Comparison of ENCODE assay signal across 8 cellular contexts in genomic region chr6:24949020-24949569, GRCh38. TPM values are rescaled to one million over a fixed set of nuclear protein-coding genes. Genes with fewer than 3 reads are reported as not detected.
DNase-seq lines count a peak whose midpoint lies in the region; ATAC-seq and TF ChIP-seq lines count a peak whose summit lies in the region.

No MANE protein-coding gene starts in this region.

- H3K36me3 Mint-ChIP-seq in activated CD8-positive, alpha-beta memory T cell treated with anti-CD3 and anti-CD28 coated beads, Interleukin-2, amount 10 ng/mL, durations not matched to agents 7 days and 5 days = peaks cover 51% of the 10 kb centered on the region

- no peak for TF ChIP-seq CTCF in RWPE1 (conservative IDR thresholded peaks at IDR 0.05; ENCODE audit: low read depth)
- no peak for TF ChIP-seq CTCF in esophagus muscularis mucosa (IDR thresholded peaks at IDR 0.05)

- peaks cover 66% of the 10 kb centered on the region for H3K4me1 Mint-ChIP-seq in activated CD8-positive, alpha-beta memory T cell treated with anti-CD3 and anti-CD28 coated beads, Interleukin-2, amount 10 ng/mL, durations not matched to agents 7 days and 5 days

- peak; percentile 86 for DNase-seq in activated CD8-positive, alpha-beta memory T cell treated with anti-CD3 and anti-CD28 coated beads, Interleukin-2, amount 10 ng/mL, durations not matched to agents 7 days and 5 days
- DNase-seq in activated CD8-positive, alpha-beta memory T cell treated with anti-CD3 and anti-CD28 coated beads, Interleukin-2, amount 50 U/mL, for 48 hours = no peak
- DNase-seq in RPMI8226 (peak; percentile 48), RWPE1 (ENCODE audit: low spot score) (no peak), esophagus muscularis mucosa (ENCODE audit: extremely low spot score) (no peak), mucosa of gallbladder (ENCODE audit: low spot score) (no peak)
- DNase-seq in stimulated activated naive CD4-positive, alpha-beta T cell (lab: John Stamatoyannopoulos, UW) = peak; percentile 17 to 90 (median 66)

- POLR2A ChIA-PET in RWPE1 (lab: Yijun Ruan, JAX; ENCODE audit: low non-redundant PET) = no interaction called here

- TF ChIP-seq EP300 in esophagus muscularis mucosa (IDR thresholded peaks at IDR 0.05) = no peak

- peak overlapping the region; percentile 96 for H3K27ac Mint-ChIP-seq in activated CD8-positive, alpha-beta memory T cell treated with anti-CD3 and anti-CD28 coated beads, Interleukin-2, amount 10 ng/mL, durations not matched to agents 7 days and 5 days

- H3K27me3 Mint-ChIP-seq in activated CD8-positive, alpha-beta memory T cell treated with anti-CD3 and anti-CD28 coated beads, Interleukin-2, amount 10 ng/mL, durations not matched to agents 7 days and 5 days = no peaks in the 10 kb centered on the region

- H3K9me3 ChIP-seq in esophagus muscularis mucosa = peaks cover 0 to 22% (median 9%) of the 10 kb centered on the region in 4 donors

- no peak for TF ChIP-seq POLR2A in esophagus muscularis mucosa (IDR thresholded peaks at IDR 0.05; ENCODE audit: low read depth)

- H3K4me3 ChIP-seq in esophagus muscularis mucosa = no peak overlapping the region

- intact Hi-C loops in esophagus muscularis mucosa (cut with DNase I) = no loop called here

- peaks cover 0 to 9% (median 0%) of the 10 kb centered on the region in 4 donors for H3K4me1 ChIP-seq in esophagus muscularis mucosa

- H3K4me3 Mint-ChIP-seq in activated CD8-positive, alpha-beta memory T cell treated with anti-CD3 and anti-CD28 coated beads, Interleukin-2, amount 10 ng/mL, durations not matched to agents 7 days and 5 days = peak overlapping the region; percentile 46

- CTCF ChIA-PET in activated CD8-positive, alpha-beta memory T cell treated with anti-CD3 and anti-CD28 coated beads, Interleukin-2, amount 10 ng/mL, durations not matched to agents 7 days and 5 days (lab: Charles Lee) = interaction anchor here (0.9 to 7.2 kb wide), 8 partner anchors 13 to 93 kb away, joined by 4 to 108 read pairs (median 5); partner anchors contain the start of gene RIPOR2
- CTCF ChIA-PET in RWPE1 (lab: Yijun Ruan, JAX) = interaction anchor here (0.5 kb wide), 1 partner anchor 9 kb away, joined by 3 read pairs; no protein-coding TSS in a partner anchor

- ATAC-seq in activated CD8-positive, alpha-beta memory T cell treated with anti-CD3 and anti-CD28 coated beads, Interleukin-2, amount 10 ng/mL, durations not matched to agents 7 days and 5 days = peak; percentile 69
- ATAC-seq in HG02870 (IDR thresholded peaks at IDR 0.05; ENCODE audit: unreplicated experiment) = peak; percentile 93

- H3K36me3 ChIP-seq in esophagus muscularis mucosa = no peaks in the 10 kb centered on the region

- H3K27me3 ChIP-seq in esophagus muscularis mucosa = no peaks in the 10 kb centered on the region

- H3K27ac ChIP-seq in RWPE1 = no peak overlapping the region
- H3K27ac ChIP-seq in esophagus muscularis mucosa (replicated peaks in 1 of 4) = no peak overlapping the region

- peaks cover 15% of the 10 kb centered on the region for H3K9me3 Mint-ChIP-seq in activated CD8-positive, alpha-beta memory T cell treated with anti-CD3 and anti-CD28 coated beads, Interleukin-2, amount 10 ng/mL, durations not matched to agents 7 days and 5 days (ENCODE audit: low read depth)

- WGBS in esophagus muscularis mucosa = 82% methylated on average over 8 of the region's 8 CpGs

RNA-seq across cellular contexts. Expression of gene RIPOR2, which starts 13.3 kb away (rescaled TPM):
- 100 to 1,000 TPM in 1 of 2 experiments, 10 to 100 TPM in 1; 53.4 to 104 TPM for total RNA-seq in activated CD8-positive, alpha-beta memory T cell treated with anti-CD3 and anti-CD28 coated beads, Interleukin-2, amount 10 ng/mL, durations not matched to agents 7 days and 5 days
- total RNA-seq in esophagus muscularis mucosa = 10 to 100 TPM in 1 of 4 donors, 1 to 10 TPM in 3; 2.6 to 14.4 (median 5.1) TPM
- total RNA-seq in mucosa of gallbladder = 3.2 TPM

Comparison
In these comparisons a context has a peak if more than half of its experiments do, and no peak if none do; other contexts are left out.
1. DNase-seq: peak in activated CD8-positive, alpha-beta memory T cell treated with anti-CD3 and anti-CD28 coated beads, Interleukin-2, amount 10 ng/mL, durations not matched to agents 7 days and 5 days (single experiment), RPMI8226 (single experiment) and stimulated activated naive CD4-positive, alpha-beta T cell (6 of 6); none in activated CD8-positive, alpha-beta memory T cell treated with anti-CD3 and anti-CD28 coated beads, Interleukin-2, amount 50 U/mL, for 48 hours (single experiment), RWPE1 (single experiment), esophagus muscularis mucosa (single experiment) and mucosa of gallbladder (single experiment).